1 cellular context compared by ENCODE assay signal in the genomic region with DNA sequence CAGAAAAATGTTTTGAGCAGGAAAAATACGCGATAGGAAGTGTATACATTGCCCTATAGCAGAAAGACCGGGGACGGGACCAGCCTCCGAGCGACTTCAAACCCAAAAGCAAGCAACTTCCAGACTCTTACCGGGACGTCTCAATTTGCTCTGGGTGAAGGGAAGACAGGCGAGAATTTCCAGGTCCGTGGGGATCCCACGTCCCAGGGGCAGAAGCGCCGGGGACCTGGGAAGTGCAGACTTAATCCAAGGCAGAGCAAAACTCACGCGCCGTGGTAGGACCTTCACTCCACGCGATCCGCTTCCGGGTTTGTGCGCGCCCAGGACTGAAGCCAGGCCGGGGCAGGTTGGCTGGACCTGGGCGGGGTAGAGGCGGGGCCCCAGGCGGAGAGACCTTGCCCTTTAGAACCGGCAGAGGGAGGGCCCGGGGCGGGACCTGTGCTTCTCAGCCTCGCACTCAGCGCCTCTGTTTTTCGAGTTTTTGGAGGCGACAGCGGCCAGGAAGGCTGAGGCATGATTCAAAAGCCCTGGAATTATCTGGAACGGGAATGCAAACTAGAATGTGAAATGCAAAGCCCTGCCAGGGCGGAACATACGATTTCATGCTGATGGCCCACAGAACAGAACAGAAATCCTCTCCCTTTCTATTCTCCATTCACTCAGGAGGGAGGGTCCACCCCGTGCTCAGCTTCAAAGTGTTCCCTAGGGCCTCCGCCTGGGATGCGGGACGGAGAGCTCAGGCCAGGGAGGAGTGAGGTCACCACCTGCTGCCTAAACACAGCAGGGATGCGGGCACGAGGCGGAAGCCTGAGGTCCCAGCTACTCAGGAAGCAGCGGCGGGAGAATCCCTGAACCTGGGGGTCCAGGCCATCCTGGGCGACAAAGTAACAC.
TF ChIP-seq lines count a peak whose summit lies in the region.

A gene (minus strand): TSS at position 328 of the 891 bp plus-strand sequence. CDS start 7,903 bp downstream, outside the sequence.

TF ChIP-seq in HepG2, 621 proteins besides CTCF, POLR2A, EP300 and RAD21 (continued from another document):
- 0 out of 2 replicates have a peak, but pooled peaks have one; percentile 15 for TF ChIP-seq MTF1 (CRISPR knock-in tag; IDR thresholded peaks at IDR 0.05)
- TF ChIP-seq ZBTB8A (CRISPR knock-in tag; IDR thresholded peaks at IDR 0.05; ENCODE audit: borderline replicate concordance, low read depth), result 0 out of 2 replicates have a peak, but pooled peaks have one; percentile 22
- TF ChIP-seq, protein P1, sequence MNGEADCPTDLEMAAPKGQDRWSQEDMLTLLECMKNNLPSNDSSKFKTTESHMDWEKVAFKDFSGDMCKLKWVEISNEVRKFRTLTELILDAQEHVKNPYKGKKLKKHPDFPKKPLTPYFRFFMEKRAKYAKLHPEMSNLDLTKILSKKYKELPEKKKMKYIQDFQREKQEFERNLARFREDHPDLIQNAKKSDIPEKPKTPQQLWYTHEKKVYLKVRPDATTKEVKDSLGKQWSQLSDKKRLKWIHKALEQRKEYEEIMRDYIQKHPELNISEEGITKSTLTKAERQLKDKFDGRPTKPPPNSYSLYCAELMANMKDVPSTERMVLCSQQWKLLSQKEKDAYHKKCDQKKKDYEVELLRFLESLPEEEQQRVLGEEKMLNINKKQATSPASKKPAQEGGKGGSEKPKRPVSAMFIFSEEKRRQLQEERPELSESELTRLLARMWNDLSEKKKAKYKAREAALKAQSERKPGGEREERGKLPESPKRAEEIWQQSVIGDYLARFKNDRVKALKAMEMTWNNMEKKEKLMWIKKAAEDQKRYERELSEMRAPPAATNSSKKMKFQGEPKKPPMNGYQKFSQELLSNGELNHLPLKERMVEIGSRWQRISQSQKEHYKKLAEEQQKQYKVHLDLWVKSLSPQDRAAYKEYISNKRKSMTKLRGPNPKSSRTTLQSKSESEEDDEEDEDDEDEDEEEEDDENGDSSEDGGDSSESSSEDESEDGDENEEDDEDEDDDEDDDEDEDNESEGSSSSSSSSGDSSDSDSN (CRISPR knock-in tag; IDR thresholded peaks at IDR 0.05), result peak; percentile 60; the same call in 1 of the 2 replicates
- peak; percentile 38; the same call in 1 of the 2 replicates for TF ChIP-seq RXRB (CRISPR knock-in tag; IDR thresholded peaks at IDR 0.05; ENCODE audit: borderline replicate concordance)
- peak; percentile 25; the same call in 1 of the 2 replicates for TF ChIP-seq FOXK1 (CRISPR knock-in tag; IDR thresholded peaks at IDR 0.05; ENCODE audit: borderline replicate concordance, low read depth)
- TF ChIP-seq ZFP90 (CRISPR knock-in tag; IDR thresholded peaks at IDR 0.05; ENCODE audit: borderline replicate concordance), result 0 out of 2 replicates have a peak, but pooled peaks have one; percentile 29
- TF ChIP-seq ZNF768 (CRISPR knock-in tag; IDR thresholded peaks at IDR 0.05), result peak; percentile 86
- TF ChIP-seq, protein P2, sequence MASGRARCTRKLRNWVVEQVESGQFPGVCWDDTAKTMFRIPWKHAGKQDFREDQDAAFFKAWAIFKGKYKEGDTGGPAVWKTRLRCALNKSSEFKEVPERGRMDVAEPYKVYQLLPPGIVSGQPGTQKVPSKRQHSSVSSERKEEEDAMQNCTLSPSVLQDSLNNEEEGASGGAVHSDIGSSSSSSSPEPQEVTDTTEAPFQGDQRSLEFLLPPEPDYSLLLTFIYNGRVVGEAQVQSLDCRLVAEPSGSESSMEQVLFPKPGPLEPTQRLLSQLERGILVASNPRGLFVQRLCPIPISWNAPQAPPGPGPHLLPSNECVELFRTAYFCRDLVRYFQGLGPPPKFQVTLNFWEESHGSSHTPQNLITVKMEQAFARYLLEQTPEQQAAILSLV (CRISPR knock-in tag; IDR thresholded peaks at IDR 0.05; ENCODE audit: borderline replicate concordance), result peak; percentile 32; the same call in 1 of the 2 replicates
- TF ChIP-seq, protein P3, sequence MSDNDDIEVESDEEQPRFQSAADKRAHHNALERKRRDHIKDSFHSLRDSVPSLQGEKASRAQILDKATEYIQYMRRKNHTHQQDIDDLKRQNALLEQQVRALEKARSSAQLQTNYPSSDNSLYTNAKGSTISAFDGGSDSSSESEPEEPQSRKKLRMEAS (IDR thresholded peaks at IDR 0.05), result peak; percentile 69
- peak; percentile 77 for TF ChIP-seq ZFX (CRISPR knock-in tag; IDR thresholded peaks at IDR 0.05; ENCODE audit: low read depth)
TF ChIP-seq in HepG2: peak in this region for 170; not testable (repeated sequence) for 451.
